In the genomic region with DNA sequence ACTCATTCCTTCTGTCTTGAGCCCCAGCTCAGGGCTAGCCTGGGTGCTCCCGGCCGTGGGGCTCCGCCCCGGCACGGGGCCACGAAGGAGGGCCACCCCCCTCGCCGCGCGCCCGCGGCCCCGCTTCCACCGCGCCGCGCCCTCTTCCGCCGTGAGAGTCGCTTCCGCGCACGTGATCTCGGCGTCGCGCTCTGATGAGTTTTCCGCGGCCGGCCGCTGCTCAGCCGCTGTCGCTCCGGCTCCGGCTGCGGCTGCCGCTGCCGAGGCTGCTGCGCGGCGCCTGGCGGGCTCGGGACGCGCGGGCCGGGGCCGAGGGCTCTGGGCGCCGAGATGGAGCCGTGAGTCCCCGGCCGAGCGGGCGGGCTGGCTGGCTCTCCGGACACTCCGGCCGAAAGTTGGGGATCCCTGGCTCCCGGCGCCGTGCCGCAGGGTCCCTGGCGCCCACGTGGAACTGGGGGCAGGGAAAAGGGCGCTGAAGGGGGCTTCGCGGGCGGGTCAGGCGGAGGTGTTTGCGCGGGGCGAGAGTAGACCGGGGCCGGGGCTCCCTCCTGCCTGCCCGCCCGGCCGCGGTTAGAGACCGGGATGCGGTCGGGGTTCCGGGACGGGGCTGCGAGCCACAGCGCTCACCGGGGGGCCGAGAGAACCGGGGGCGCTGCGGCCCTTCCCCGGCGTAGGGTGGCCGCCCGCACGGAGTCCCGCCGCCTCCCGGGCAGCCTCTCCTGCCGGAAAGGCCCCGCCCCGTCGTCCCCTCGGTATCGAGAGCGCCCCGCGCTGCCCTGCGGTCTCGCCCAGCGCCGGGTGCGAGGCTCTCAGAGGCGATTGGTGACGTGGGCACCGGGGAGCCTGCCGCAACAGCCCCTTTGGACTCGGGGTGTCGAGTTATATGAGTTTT, we compare ENCODE assay signal across 8 cellular contexts. TPM values are rescaled to one million over a fixed set of nuclear protein-coding genes. Genes with fewer than 3 reads are reported as not detected.
DNase-seq lines count a peak whose midpoint lies in the region; ATAC-seq, FAIRE-seq and TF ChIP-seq lines count a peak whose summit lies in the region.

A gene with protein sequence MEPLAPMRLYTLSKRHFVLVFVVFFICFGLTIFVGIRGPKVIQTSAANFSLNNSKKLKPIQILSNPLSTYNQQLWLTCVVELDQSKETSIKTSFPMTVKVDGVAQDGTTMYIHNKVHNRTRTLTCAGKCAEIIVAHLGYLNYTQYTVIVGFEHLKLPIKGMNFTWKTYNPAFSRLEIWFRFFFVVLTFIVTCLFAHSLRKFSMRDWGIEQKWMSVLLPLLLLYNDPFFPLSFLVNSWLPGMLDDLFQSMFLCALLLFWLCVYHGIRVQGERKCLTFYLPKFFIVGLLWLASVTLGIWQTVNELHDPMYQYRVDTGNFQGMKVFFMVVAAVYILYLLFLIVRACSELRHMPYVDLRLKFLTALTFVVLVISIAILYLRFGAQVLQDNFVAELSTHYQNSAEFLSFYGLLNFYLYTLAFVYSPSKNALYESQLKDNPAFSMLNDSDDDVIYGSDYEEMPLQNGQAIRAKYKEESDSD (plus strand): TSS at position 197 of the 892 bp plus-strand sequence. CDS start 134 bp downstream, at position 331.

- H4K20me1 ChIP-seq in keratinocyte (ENCODE audit: control insufficient read depth, extremely low read depth, insufficient read depth, low read length) = peaks cover 7% of the 10 kb centered on the region

- peak within 1 kb of the TSS; percentile 89 for H2AFZ ChIP-seq in keratinocyte (ENCODE audit: control insufficient read depth, low read length)

- peak within 1 kb of the TSS; percentile 92 for H3K4me2 ChIP-seq in A549
- H3K4me2 ChIP-seq in keratinocyte (ENCODE audit: control insufficient read depth, extremely low read depth, insufficient read depth, low read depth, low read length) = peak within 1 kb of the TSS; percentile 98

- peak within 1 kb of the TSS; percentile 95 for H3K27ac ChIP-seq in A549
- peak within 1 kb of the TSS; percentile 62 for H3K27ac ChIP-seq in keratinocyte (ENCODE audit: control insufficient read depth, insufficient read depth, low read length)

- no peaks in the 10 kb centered on the region for H3K27me3 ChIP-seq in keratinocyte (ENCODE audit: control insufficient read depth, extremely low read depth, insufficient read depth, low read length)

- TF ChIP-seq CTCF in A549 (IDR thresholded peaks at IDR 0.05) = no peak
- peak in 1 of 3 experiments; percentile 24 for TF ChIP-seq CTCF in keratinocyte (optimal IDR thresholded peaks at IDR 0.05 in 1 of 3, IDR thresholded peaks at IDR 0.05 in 1 of 3, conservative IDR thresholded peaks at IDR 0.05 in 1 of 3; ENCODE audit: extremely low read depth in 1 of 3, insufficient read depth in 2 of 3, low read length in 3 of 3)

- H3K9me1 ChIP-seq in keratinocyte (ENCODE audit: control insufficient read depth, extremely low read depth, insufficient read depth, low read length) = no peaks in the 10 kb centered on the region

- peaks cover 46% of the 10 kb centered on the region for H3K79me2 ChIP-seq in keratinocyte (ENCODE audit: control insufficient read depth, insufficient read depth, low read length)

- peak within 1 kb of the TSS; percentile 75 for H3K9ac ChIP-seq in keratinocyte (ENCODE audit: control insufficient read depth, extremely low read depth, insufficient read depth, low read length)

- FAIRE-seq in A549 (lab: Jason Lieb, UNC) = no peak
- no peak for FAIRE-seq in keratinocyte (lab: Jason Lieb, UNC)

- WGBS in A549 (ENCODE audit: missing lambda C conversion rate) = 0% methylated on average over 2 of the region's 118 CpGs

- H3K4me3 ChIP-seq in A549 (peak within 1 kb of the TSS; percentile 98), keratinocyte (ENCODE audit: control insufficient read depth in 2 of 3, extremely low read depth in 1 of 3, insufficient read depth in 2 of 3, low read depth in 1 of 3, low read length in 3 of 3) (peak within 1 kb of the TSS; percentile 65 to 92 (median 75))

- H3K36me3 ChIP-seq in keratinocyte (ENCODE audit: control insufficient read depth in 2 of 2, extremely low read depth in 1 of 2, insufficient read depth in 2 of 2, low read length in 2 of 2) = peaks cover 3 to 10% of the 10 kb centered on the region in 2 experiments

- POLR2A ChIA-PET in A549 (lab: Yijun Ruan, JAX) = no interaction called here

- no peak for TF ChIP-seq EP300 in A549 (IDR thresholded peaks at IDR 0.05)

- CTCF ChIA-PET in A549 (lab: Yijun Ruan, JAX) = no interaction called here

- DNase-seq in A549 (ENCODE audit: low read depth in 1 of 2, low spot score in 1 of 2) (peak; percentile 57 to 76), NCI-H2227 (lab: John Stamatoyannopoulos, UW; ENCODE audit: unreplicated experiment) (peak; percentile 90), keratinocyte (ENCODE audit: low read depth, low spot score) (no peak)
- peak; percentile 75 for DNase-seq in activated CD4-positive, CD25-positive, alpha-beta regulatory T cell treated with anti-CD3 and anti-CD28 coated beads, Interleukin-2, amount 50 U/mL, for 16 hours (ENCODE audit: low read depth, low spot score)
- DNase-seq in central memory CD4-positive, alpha-beta T cell = peak; percentile 79
- peak; percentile 73 to 83 for DNase-seq in stimulated activated CD4-positive, alpha-beta T cell treated with anti-CD3 and anti-CD28 coated beads, Interleukin-15, amount 100 ng/mL, for 1 hour (ENCODE audit: low read depth in 1 of 2, low spot score in 1 of 2)

- dilution Hi-C loops in keratinocyte (cut with MboI; ENCODE audit: extremely low pct_ligation_motif_present, low sequenced_read_pairs) = no loop called here

- peak; percentile 64 for TF ChIP-seq POLR2A in A549 (IDR thresholded peaks at IDR 0.05; ENCODE audit: low read length)

- H3K4me1 ChIP-seq in A549 = peaks cover 17% of the 10 kb centered on the region; the same call in 2 of the 3 replicates
- peaks cover 17% of the 10 kb centered on the region for H3K4me1 ChIP-seq in keratinocyte (ENCODE audit: control insufficient read depth, extremely low read depth, insufficient read depth, low read length)

- H3K9me3 ChIP-seq in A549 = no peaks in the 10 kb centered on the region
- H3K9me3 ChIP-seq in keratinocyte (ENCODE audit: control insufficient read depth, low read depth, low read length) = no peaks in the 10 kb centered on the region

- no peak for TF ChIP-seq RAD21 in A549 (conservative IDR thresholded peaks at IDR 0.05 in 1 of 2, IDR thresholded peaks at IDR 0.05 in 1 of 2)

- ATAC-seq in A549 = peak; percentile 79 to 84
- peak; percentile 77 for ATAC-seq in GM18519 (IDR thresholded peaks at IDR 0.05; ENCODE audit: low FRiP score, unreplicated experiment)
- ATAC-seq in HG03045 (IDR thresholded peaks at IDR 0.05; ENCODE audit: unreplicated experiment) = peak; percentile 88

TF ChIP-seq in A549, 52 proteins besides CTCF, POLR2A, EP300 and RAD21 (continues in another document):
- TF ChIP-seq RNF2 (IDR thresholded peaks at IDR 0.05; ENCODE audit: borderline replicate concordance, low read depth) = no peak
- TF ChIP-seq FOSL2 (IDR thresholded peaks at IDR 0.05) = no peak
- TF ChIP-seq FOSL2 (CRISPR knock-in tag; IDR thresholded peaks at IDR 0.05) = no peak
- no peak for TF ChIP-seq TFCP2L1 (CRISPR knock-in tag; IDR thresholded peaks at IDR 0.05)
- no peak for TF ChIP-seq RCOR1 (IDR thresholded peaks at IDR 0.05; ENCODE audit: low read depth, low read length)
- no peak for TF ChIP-seq NR3C1 (IDR thresholded peaks at IDR 0.05)
- TF ChIP-seq NPAS2 (CRISPR knock-in tag; IDR thresholded peaks at IDR 0.05; ENCODE audit: borderline replicate concordance) = 0 out of 2 replicates have a peak, but pooled peaks have one; percentile 24
- TF ChIP-seq, protein P1, sequence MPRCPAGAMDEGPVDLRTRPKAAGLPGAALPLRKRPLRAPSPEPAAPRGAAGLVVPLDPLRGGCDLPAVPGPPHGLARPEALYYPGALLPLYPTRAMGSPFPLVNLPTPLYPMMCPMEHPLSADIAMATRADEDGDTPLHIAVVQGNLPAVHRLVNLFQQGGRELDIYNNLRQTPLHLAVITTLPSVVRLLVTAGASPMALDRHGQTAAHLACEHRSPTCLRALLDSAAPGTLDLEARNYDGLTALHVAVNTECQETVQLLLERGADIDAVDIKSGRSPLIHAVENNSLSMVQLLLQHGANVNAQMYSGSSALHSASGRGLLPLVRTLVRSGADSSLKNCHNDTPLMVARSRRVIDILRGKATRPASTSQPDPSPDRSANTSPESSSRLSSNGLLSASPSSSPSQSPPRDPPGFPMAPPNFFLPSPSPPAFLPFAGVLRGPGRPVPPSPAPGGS (IDR thresholded peaks at IDR 0.05) = no peak
- 0 out of 2 replicates have a peak, but pooled peaks have one; percentile 48 for TF ChIP-seq MYC (IDR thresholded peaks at IDR 0.05; ENCODE audit: borderline replicate concordance, low read length)
- no peak for TF ChIP-seq HOXB5 (CRISPR knock-in tag; IDR thresholded peaks at IDR 0.05)
- no peak for TF ChIP-seq GATA3 (IDR thresholded peaks at IDR 0.05; ENCODE audit: borderline replicate concordance)
- TF ChIP-seq MAZ (IDR thresholded peaks at IDR 0.05; ENCODE audit: borderline replicate concordance, low read depth, low read length) = no peak
- TF ChIP-seq, protein P2, sequence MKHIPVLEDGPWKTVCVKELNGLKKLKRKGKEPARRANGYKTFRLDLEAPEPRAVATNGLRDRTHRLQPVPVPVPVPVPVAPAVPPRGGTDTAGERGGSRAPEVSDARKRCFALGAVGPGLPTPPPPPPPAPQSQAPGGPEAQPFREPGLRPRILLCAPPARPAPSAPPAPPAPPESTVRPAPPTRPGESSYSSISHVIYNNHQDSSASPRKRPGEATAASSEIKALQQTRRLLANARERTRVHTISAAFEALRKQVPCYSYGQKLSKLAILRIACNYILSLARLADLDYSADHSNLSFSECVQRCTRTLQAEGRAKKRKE (CRISPR knock-in tag; IDR thresholded peaks at IDR 0.05; ENCODE audit: low read depth) = no peak
- no peak for TF ChIP-seq KDM1A (IDR thresholded peaks at IDR 0.05; ENCODE audit: low read depth)

RNA-seq across cellular contexts. Expression of the gene that starts here (rescaled TPM):
- polyA plus RNA-seq in A549 (2011; rRNA removed) = 19.9 and 21.1 TPM in 2 replicates
- 5.8 and 7.1 TPM in 2 replicates for polyA plus RNA-seq in A549 (2012; cell fraction: cytosol; rRNA removed)
- 6.3 and 11.2 TPM in 2 replicates for polyA plus RNA-seq in A549 (2012; cell fraction: nucleus; rRNA removed)
- 11.6 to 12.1 TPM (median 11.8 TPM) in 3 replicates for polyA plus RNA-seq in A549 (2017; fragmentation: RNase III; extraction: RNeasy Plus Mini Kit Qiagen cat#74134 plus additional on column Dnase treatment)
- 12.7 and 12.9 TPM in 2 replicates for polyA minus RNA-seq in A549 (2011; rRNA and poly(A)+ RNA removed)
- polyA plus RNA-seq in keratinocyte = 25.0 to 31.9 TPM (median 25.0 TPM) in 3 replicates
- 15.7 TPM for polyA plus RNA-seq in keratinocyte (2011; ENCODE audit: low read depth)
- 11.5 and 19.4 TPM in 2 replicates for polyA plus RNA-seq in keratinocyte (2011; cell fraction: cytosol; rRNA removed)
- polyA plus RNA-seq in keratinocyte (2011; cell fraction: nucleus; rRNA removed) = 42.8 and 55.0 TPM in 2 replicates
- 14.8 and 20.2 TPM in 2 replicates for polyA plus RNA-seq in keratinocyte (2012; ENCODE audit: low replicate concordance)
- polyA minus RNA-seq in keratinocyte = 15.0 to 26.6 TPM (median 23.6 TPM) in 3 replicates
- polyA minus RNA-seq in keratinocyte (2011; cell fraction: cytosol; rRNA and poly(A)+ RNA removed) = 16.1 TPM
- 30.9 and 52.6 TPM in 2 replicates for polyA minus RNA-seq in keratinocyte (2011; cell fraction: nucleus; rRNA and poly(A)+ RNA removed)
